8 cellular contexts compared by ENCODE assay signal in genomic region chr19:52138614-52139290, GRCh38. TPM values are rescaled to one million over a fixed set of nuclear protein-coding genes. Genes with fewer than 3 reads are reported as not detected.
DNase-seq lines count a peak whose midpoint lies in the region; ATAC-seq and TF ChIP-seq lines count a peak whose summit lies in the region.

No MANE protein-coding gene starts in this region.

- CTCF ChIA-PET in AG04449 (lab: Yijun Ruan, JAX), result interaction anchor here (0.6 to 4.1 kb wide), 12 partner anchors 9 to 428 kb away, joined by 3 to 49 read pairs (median 3); partner anchors contain the start of genes PPP2R1A and ZNF836
- CTCF ChIA-PET in activated naive CD4-positive, alpha-beta T cell treated with anti-CD3 and anti-CD28 coated beads, Interleukin-2, amount 10 ng/mL, durations not matched to agents 7 days and 5 days (lab: Charles Lee), result interaction anchor here (0.8 to 2.3 kb wide), 3 partner anchors 9 to 99 kb away, joined by 3 to 16 read pairs (median 4); no protein-coding TSS in a partner anchor

- ATAC-seq in right cardiac atrium (peak in 1 of 2 donors; percentile 34), psoas muscle (no peak), HG02623 (IDR thresholded peaks at IDR 0.05; ENCODE audit: unreplicated experiment) (no peak)

- DNase-seq in AG04449 (ENCODE audit: low read depth, low spot score) (no peak), GM19238 (ENCODE audit: insufficient read length, low spot score) (peak; percentile 7), NCI-H69 (lab: John Stamatoyannopoulos, UW) (peak; percentile 90), right cardiac atrium (peak in 1 of 3 donors; percentile 18), psoas muscle (no peak), mucosa of gallbladder (ENCODE audit: low spot score) (no peak)
- peak; percentile 24 for DNase-seq in activated naive CD4-positive, alpha-beta T cell treated with anti-CD3 and anti-CD28 coated beads, Interleukin-2, amount 10 ng/mL, durations not matched to agents 7 days and 5 days

- H3K4me3 ChIP-seq in AG04449 (ENCODE audit: low read depth, low read length) (peak overlapping the region; percentile 98), right cardiac atrium (ENCODE audit: low read length) (peak overlapping the region; percentile 69), psoas muscle (peak overlapping the region; percentile 98)

- H3K4me3 Mint-ChIP-seq in activated naive CD4-positive, alpha-beta T cell treated with anti-CD3 and anti-CD28 coated beads, Interleukin-2, amount 10 ng/mL, durations not matched to agents 7 days and 5 days, result peak overlapping the region; percentile 91

- no peaks in the 10 kb centered on the region for H3K36me3 ChIP-seq in psoas muscle (ENCODE audit: insufficient read depth in 1 of 2, low read depth in 1 of 2)

- under 1% methylated on average over 19 of the region's 19 CpGs for WGBS in right cardiac atrium
- 1% methylated on average over 19 of the region's 19 CpGs for WGBS in psoas muscle, 3 donors

- intact Hi-C loops in right cardiac atrium (cut with DNase I) (loop anchor here (2.0 to 5.0 kb wide), 4 partner anchors 49 to 100 kb away; partner anchors contain the start of gene PPP2R1A (in 1 of the 4)), psoas muscle (cut with DNase I) (loop anchor here (1.0 kb wide), 1 partner anchor 99 kb away; no protein-coding TSS in a partner anchor)

- peaks cover 29% of the 10 kb centered on the region for H3K4me1 Mint-ChIP-seq in activated naive CD4-positive, alpha-beta T cell treated with anti-CD3 and anti-CD28 coated beads, Interleukin-2, amount 10 ng/mL, durations not matched to agents 7 days and 5 days

- H3K27me3 ChIP-seq in right cardiac atrium (ENCODE audit: control insufficient read depth, insufficient read depth) (no peaks in the 10 kb centered on the region), psoas muscle (ENCODE audit: insufficient read depth in 3 of 3, low read length in 2 of 3) (no peaks in the 10 kb centered on the region)

- H3K27ac ChIP-seq in right cardiac atrium (ENCODE audit: low read length) (peak overlapping the region; percentile 42), psoas muscle (peak overlapping the region; percentile 93)

- no peaks in the 10 kb centered on the region for H3K27me3 Mint-ChIP-seq in activated naive CD4-positive, alpha-beta T cell treated with anti-CD3 and anti-CD28 coated beads, Interleukin-2, amount 10 ng/mL, durations not matched to agents 7 days and 5 days

- peaks cover 53% of the 10 kb centered on the region for H3K9me3 Mint-ChIP-seq in activated naive CD4-positive, alpha-beta T cell treated with anti-CD3 and anti-CD28 coated beads, Interleukin-2, amount 10 ng/mL, durations not matched to agents 7 days and 5 days

- no peak for TF ChIP-seq CTCF in AG04449 (IDR thresholded peaks at IDR 0.05; ENCODE audit: insufficient read depth, low read length, missing control alignments)
- TF ChIP-seq CTCF in psoas muscle (IDR thresholded peaks at IDR 0.05), result no peak

- POLR2A ChIA-PET in AG04449 (lab: Yijun Ruan, JAX), result no interaction called here

- peak overlapping the region; percentile 89 for H3K27ac Mint-ChIP-seq in activated naive CD4-positive, alpha-beta T cell treated with anti-CD3 and anti-CD28 coated beads, Interleukin-2, amount 10 ng/mL, durations not matched to agents 7 days and 5 days

- H3K4me1 ChIP-seq in right cardiac atrium (ENCODE audit: control insufficient read depth, insufficient read depth, low read length) (no peaks in the 10 kb centered on the region), psoas muscle (peaks cover 17% of the 10 kb centered on the region)

- peaks cover 62% of the 10 kb centered on the region for H3K36me3 Mint-ChIP-seq in activated naive CD4-positive, alpha-beta T cell treated with anti-CD3 and anti-CD28 coated beads, Interleukin-2, amount 10 ng/mL, durations not matched to agents 7 days and 5 days

- H3K9me3 ChIP-seq in right cardiac atrium (ENCODE audit: control insufficient read depth, low read length), result no peaks in the 10 kb centered on the region
- H3K9me3 ChIP-seq in psoas muscle, result peaks cover 2% of the 10 kb centered on the region

RNA-seq across cellular contexts. Expression of gene ZNF616, which starts 1.0 kb away (rescaled TPM):
- total RNA-seq in right cardiac atrium (1 to 10 TPM; 5.7 to 8.2 (median 6.6) TPM), psoas muscle (1 to 10 TPM; 1.8 to 6.2 (median 3.8) TPM), mucosa of gallbladder (13.4 TPM)
- polyA plus RNA-seq in right cardiac atrium (1.6 TPM), psoas muscle (1 to 10 TPM; 1.5 to 4.8 (median 2.2) TPM)

RNA-seq across cellular contexts. Expression of gene ZNF836, which starts 32.7 kb away (rescaled TPM):
- 1 to 10 TPM; 5.6 to 9.4 (median 8.6) TPM for total RNA-seq in right cardiac atrium
- polyA plus RNA-seq in right cardiac atrium, result 3.4 TPM
- 1 to 10 TPM; 2.1 to 6.4 (median 3.9) TPM for total RNA-seq in psoas muscle
- polyA plus RNA-seq in psoas muscle, result 1 to 10 TPM; 1.3 to 4.4 (median 1.8) TPM
- 16.7 TPM for total RNA-seq in mucosa of gallbladder

RNA-seq across cellular contexts. Expression of gene ZNF841, which starts 43.2 kb away (rescaled TPM):
- total RNA-seq in right cardiac atrium (10 to 100 TPM; 11.0 to 17.9 (median 13.1) TPM), psoas muscle (1 to 10 TPM; 3.0 to 4.4 (median 3.2) TPM), mucosa of gallbladder (25.5 TPM)
- polyA plus RNA-seq in right cardiac atrium (4.7 TPM), psoas muscle (1 to 10 TPM; 1.2 to 4.3 (median 2.2) TPM)

RNA-seq across cellular contexts. Expression of gene PPP2R1A, which starts 51.1 kb away (rescaled TPM):
- total RNA-seq in right cardiac atrium (100 to 1,000 TPM; 370 to 446 (median 409) TPM), psoas muscle (100 to 1,000 TPM; 182 to 340 (median 268) TPM), mucosa of gallbladder (286 TPM)
- polyA plus RNA-seq in right cardiac atrium (235 TPM), psoas muscle (100 to 1,000 TPM; 127 to 400 (median 139) TPM)

Comparison
In these comparisons a context has a peak if more than half of its experiments do, and no peak if none do; other contexts are left out.
1. DNase-seq: peak in GM19238 (single experiment), NCI-H69 (single experiment) and activated naive CD4-positive, alpha-beta T cell treated with anti-CD3 and anti-CD28 coated beads, Interleukin-2, amount 10 ng/mL, durations not matched to agents 7 days and 5 days (single experiment); none in AG04449 (single experiment), psoas muscle (0 of 2) and mucosa of gallbladder (single experiment).
2. Peak in every context shown above with its lines, with median percentiles within 50 percentile points of each other: H3K4me3 ChIP-seq.